33 cellular contexts compared by ENCODE assay signal in the genomic region with DNA sequence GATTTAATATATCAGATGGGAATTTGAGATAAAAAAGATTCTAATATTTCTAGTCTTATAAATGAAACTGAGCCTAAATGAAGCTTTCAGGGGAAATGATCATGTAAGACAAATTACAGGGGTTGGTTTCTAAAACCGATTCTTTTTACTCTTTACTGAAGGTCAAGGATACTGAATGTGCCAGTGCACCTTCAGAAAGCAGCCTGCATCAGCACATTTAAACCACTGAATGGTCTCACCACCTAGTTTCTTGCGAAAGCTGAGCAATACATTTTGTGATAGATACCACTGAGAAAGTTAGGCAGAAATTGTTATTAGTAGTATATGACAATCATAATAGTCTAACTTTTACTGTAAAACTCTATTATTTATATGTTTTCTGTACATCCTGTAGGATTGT.
"Had no signal": no experiment of that assay in that cellular context is flagged by ENCODE, and none has a peak within 500 bp of the region (broad histone marks: within the 10 kb centered on the region; RNA-seq: fewer than 3 reads in every experiment).

No MANE protein-coding gene starts in this region.

- H3K27me3 ChIP-seq: adrenal gland, ascending aorta, body of pancreas, brain microvascular endothelial cell, breast epithelium, cardiac muscle cell had no signal

- H3K4me3 ChIP-seq: adrenal gland, ascending aorta, body of pancreas, breast epithelium, cardiac muscle cell had no signal

- FAIRE-seq: astrocyte, bronchial epithelial cell, colon had no signal

- H3K4me1 ChIP-seq: adrenal gland, ascending aorta, body of pancreas, breast epithelium had no signal

- DNase-seq: activated effector memory CD4-positive, alpha-beta T cell treated with anti-CD3 and anti-CD28 coated beads, Interleukin-2, amount 50 U/mL, for 16 hours; activated effector memory CD4-positive, alpha-beta T cell treated with Interleukin-2 at 50 U/mL for 16 hours; activated gamma-delta T cell; activated gamma-delta T cell treated with Interleukin-2 at 50 U/mL for 16 hours; activated naive CD4-positive, alpha-beta T cell; activated naive CD4-positive, alpha-beta T cell treated with anti-CD3 and anti-CD28 coated beads for 36 hours; activated naive CD4-positive, alpha-beta T cell treated with anti-CD3 and anti-CD28 coated beads, Interleukin-2, amount 10 ng/mL, durations not matched to agents 7 days and 5 days; activated naive CD4-positive, alpha-beta T cell treated with anti-CD3 and anti-CD28 coated beads, Interleukin-2, amount 50 U/mL, for 16 hours; activated naive CD4-positive, alpha-beta T cell treated with Interleukin-2 at 50 U/mL for 16 hours; activated naive CD8-positive, alpha-beta T cell treated with anti-CD3 and anti-CD28 coated beads for 36 hours; activated naive CD8-positive, alpha-beta T cell treated with anti-CD3 and anti-CD28 coated beads, Interleukin-2, amount 10 ng/mL, durations not matched to agents 7 days and 5 days; activated naive CD8-positive, alpha-beta T cell treated with anti-CD3 and anti-CD28 coated beads, Interleukin-2, amount 50 U/mL, for 24 hours; activated T-cell treated with anti-CD3 and anti-CD28 coated beads, Interleukin-2, amount 50 U/mL, for 4 hours; activated T-cell treated with anti-CD3 and anti-CD28 coated beads, Interleukin-2, amount 50 U/mL, for 48 hours; activated T-cell treated with anti-CD3 and anti-CD28 coated beads, Interleukin-2, amount 50 U/mL, for 72 hours; adrenal gland; amniotic stem cell; amygdala; anterior cingulate cortex; aorta; body of pancreas; brain microvascular endothelial cell; caudate nucleus; central memory CD4-positive, alpha-beta T cell; cerebellar nuclear complex had no signal

- H3K9me3 ChIP-seq: adrenal gland, ascending aorta, body of pancreas, breast epithelium had no signal

- H3K36me3 ChIP-seq: adrenal gland, ascending aorta, brain microvascular endothelial cell, breast epithelium, cardiac muscle cell had no signal

- H3K27ac ChIP-seq: adrenal gland, ascending aorta, body of pancreas, brain microvascular endothelial cell, breast epithelium, cardiac muscle cell had no signal

- ATAC-seq: activated naive CD4-positive, alpha-beta T cell treated with anti-CD3 and anti-CD28 coated beads, Interleukin-2, amount 50 U/mL, for 72 hours; activated naive CD8-positive, alpha-beta T cell treated with anti-CD3 and anti-CD28 coated beads, Interleukin-2, amount 50 U/mL, for 24 hours; activated T-cell treated with anti-CD3 and anti-CD28 coated beads, Interleukin-2, amount 50 U/mL, for 4 hours; activated T-cell treated with anti-CD3 and anti-CD28 coated beads, Interleukin-2, amount 50 U/mL, for 72 hours; activated T-helper 17 cell treated with anti-CD3 and anti-CD28 coated beads, Interleukin-2, amount 50 U/mL, for 72 hours; body of pancreas had no signal
